ENCODE assay signal across 21 cellular contexts in the genomic region with DNA sequence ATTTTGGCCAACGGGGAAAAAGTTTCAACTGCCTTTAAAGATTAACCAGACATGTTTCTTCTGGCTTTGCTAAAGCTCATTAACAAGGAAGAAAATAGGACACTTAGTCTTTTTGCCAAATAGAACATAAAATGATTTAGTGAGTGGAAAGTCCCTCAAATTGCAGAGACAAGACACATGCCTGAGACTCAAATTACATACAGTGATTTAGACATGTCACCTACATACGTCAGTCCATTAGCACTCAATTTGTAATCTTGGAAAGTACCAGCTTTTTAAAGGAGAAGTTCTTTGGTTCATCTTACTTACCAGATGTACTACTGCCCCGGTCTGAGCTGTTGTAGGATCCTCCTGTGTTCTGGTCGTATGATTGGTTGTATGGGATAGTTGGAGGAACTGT.
DNase-seq lines count a peak whose midpoint lies in the region; ATAC-seq and TF ChIP-seq lines count a peak whose summit lies in the region.
"Had no signal": no experiment of that assay in that cellular context is flagged by ENCODE, and none has a peak within 500 bp of the region (broad histone marks: within the 10 kb centered on the region; RNA-seq: fewer than 3 reads in every experiment).

No MANE protein-coding gene starts in this region.

- WGBS in GM23248 (ENCODE audit: low coverage in 1 of 2, low lambda C conversion rate in 2 of 2, missing lambda C conversion rate in 2 of 2), 2 experiments = 45 to 47% methylated on average over 4 of the region's 4 CpGs
- 27 to 43% methylated on average over 4 of the region's 4 CpGs for WGBS in body of pancreas, 2 donors
- WGBS in suprapubic skin = 36% methylated on average over 4 of the region's 4 CpGs

- no peaks in the 10 kb centered on the region for H3K36me3 Mint-ChIP-seq in CD8-positive, alpha-beta memory T cell
- H3K36me3 Mint-ChIP-seq: activated naive CD8-positive, alpha-beta T cell treated with anti-CD3 and anti-CD28 coated beads for 36 hours had no signal

- TF ChIP-seq EP300 in suprapubic skin (IDR thresholded peaks at IDR 0.05) = no peak

- no peaks in the 10 kb centered on the region for H3K27me3 ChIP-seq in GM23248 (replicated peaks; ENCODE audit: insufficient read depth)
- no peaks in the 10 kb centered on the region for H3K27me3 ChIP-seq in body of pancreas
- H3K27me3 ChIP-seq in suprapubic skin = no peaks in the 10 kb centered on the region
- no peaks in the 10 kb centered on the region for H3K27me3 ChIP-seq in CD8-positive, alpha-beta memory T cell (ENCODE audit: insufficient read depth, low read length, poor library complexity, severe bottlenecking)
- H3K27me3 ChIP-seq: BLaER1, heart left ventricle had no signal

- H3K27ac ChIP-seq in GM23248 (no peak overlapping the region), body of pancreas (peak overlapping the region in 2 of 4 donors; percentile 19 to 63), suprapubic skin (peak overlapping the region; percentile 58)
- H3K27ac ChIP-seq in CD8-positive, alpha-beta memory T cell (ENCODE audit: low read depth, low read length) = no peak overlapping the region
- H3K27ac ChIP-seq: BLaER1, heart left ventricle, thoracic aorta had no signal

- H3K9ac ChIP-seq in GM23248 = no peak overlapping the region
- H3K9ac ChIP-seq: BLaER1 had no signal

- no peaks in the 10 kb centered on the region for H3K9me2 ChIP-seq in GM23248 (ENCODE audit: insufficient read depth)

- H4K20me1 ChIP-seq in GM23248 (ENCODE audit: insufficient read depth) = no peaks in the 10 kb centered on the region
- H4K20me1 ChIP-seq: BLaER1 had no signal

- no peaks in the 10 kb centered on the region for H3F3A ChIP-seq in GM23248 (ENCODE audit: insufficient read depth)

- intact Hi-C loops in body of pancreas (cut with DNase I) = no loop called here

- no peak overlapping the region for H2AFZ ChIP-seq in GM23248

- TF ChIP-seq POLR2A in body of pancreas (IDR thresholded peaks at IDR 0.05) (no peak), suprapubic skin (IDR thresholded peaks at IDR 0.05) (no peak)

- POLR2A ChIA-PET in CD8-positive, alpha-beta memory T cell (lab: Charles Lee) = no interaction called here

- peaks cover 0 to 18% (median 1%) of the 10 kb centered on the region in 5 donors for H3K9me3 Mint-ChIP-seq in CD8-positive, alpha-beta memory T cell
- H3K9me3 Mint-ChIP-seq: activated naive CD8-positive, alpha-beta T cell treated with anti-CD3 and anti-CD28 coated beads for 36 hours; endodermal cell; HFFc6 had no signal

- H3K4me1 Mint-ChIP-seq in CD8-positive, alpha-beta memory T cell = no peaks in the 10 kb centered on the region
- H3K4me1 Mint-ChIP-seq: activated naive CD8-positive, alpha-beta T cell treated with anti-CD3 and anti-CD28 coated beads for 36 hours; endodermal cell had no signal

- H3K4me1 ChIP-seq in GM23248 (ENCODE audit: insufficient read depth) (no peaks in the 10 kb centered on the region), body of pancreas (peaks cover 5% of the 10 kb centered on the region), suprapubic skin (peaks cover 10% of the 10 kb centered on the region)
- H3K4me1 ChIP-seq in CD8-positive, alpha-beta memory T cell (ENCODE audit: insufficient read depth, low read length) = no peaks in the 10 kb centered on the region
- H3K4me1 ChIP-seq: BLaER1, heart left ventricle had no signal

- DNase-seq in GM23248 (peak; percentile 2), body of pancreas (no peak), iris pigment epithelial cell (ENCODE audit: low read depth) (peak; percentile 86), suprapubic skin (ENCODE audit: low spot score in 2 of 2) (no peak), iPS-NIHi11 (ENCODE audit: low spot score) (no peak), HuH-7 (ENCODE audit: low spot score) (no peak)
- DNase-seq in CD8-positive, alpha-beta memory T cell = no peak
- DNase-seq: activated CD4-positive, alpha-beta T cell treated with anti-CD3 and anti-CD28 coated beads, Interleukin-2, amount 50 U/mL, for 1 hour; activated naive CD8-positive, alpha-beta T cell treated with anti-CD3 and anti-CD28 coated beads for 36 hours; central memory CD4-positive, alpha-beta T cell; endodermal cell; heart left ventricle; HFFc6; mucosa of descending colon; NCI-H2171 treated with DMSO at 0.1 percent for 48 hours; NCI-H774; stimulated activated CD4-positive, alpha-beta T cell treated with anti-CD3 and anti-CD28 coated beads, Interleukin-4, amount 100 ng/mL, for 4 hours had no signal

- H3K4me3 Mint-ChIP-seq in CD8-positive, alpha-beta memory T cell = no peak overlapping the region
- H3K4me3 Mint-ChIP-seq: activated naive CD8-positive, alpha-beta T cell treated with anti-CD3 and anti-CD28 coated beads for 36 hours; endodermal cell; HFFc6 had no signal

- in situ Hi-C loops in GM23248 (cut with MboI) = no loop called here

- peaks cover 0 to 2% of the 10 kb centered on the region in 2 donors for H3K27me3 Mint-ChIP-seq in CD8-positive, alpha-beta memory T cell
- H3K27me3 Mint-ChIP-seq: activated naive CD8-positive, alpha-beta T cell treated with anti-CD3 and anti-CD28 coated beads for 36 hours had no signal

- TF ChIP-seq CTCF in body of pancreas (IDR thresholded peaks at IDR 0.05) (no peak), suprapubic skin (IDR thresholded peaks at IDR 0.05) (no peak)

- H3K4me3 ChIP-seq in GM23248 (no peak overlapping the region), body of pancreas (no peak overlapping the region), suprapubic skin (no peak overlapping the region)
- no peak overlapping the region for H3K4me3 ChIP-seq in CD8-positive, alpha-beta memory T cell (ENCODE audit: low read length)
- H3K4me3 ChIP-seq: BLaER1, heart left ventricle, mucosa of descending colon, thoracic aorta had no signal

- H3K4me2 ChIP-seq in GM23248 (ENCODE audit: unreplicated experiment) = no peak overlapping the region
- H3K4me2 ChIP-seq: BLaER1 had no signal

- peaks cover 10% of the 10 kb centered on the region; the same call in 1 of the 2 replicates for H3K36me3 ChIP-seq in GM23248 (ENCODE audit: low read depth)
- H3K36me3 ChIP-seq in body of pancreas (replicated peaks in 1 of 2; ENCODE audit: insufficient read depth in 1 of 2, low read depth in 2 of 2) = no peaks in the 10 kb centered on the region
- peaks cover 13% of the 10 kb centered on the region for H3K36me3 ChIP-seq in suprapubic skin
- no peaks in the 10 kb centered on the region for H3K36me3 ChIP-seq in CD8-positive, alpha-beta memory T cell (ENCODE audit: insufficient read depth, low read length)

- H3K79me2 ChIP-seq in GM23248 (ENCODE audit: insufficient read depth) = no peaks in the 10 kb centered on the region

- CTCF ChIA-PET in CD8-positive, alpha-beta memory T cell (lab: Charles Lee) = no interaction called here

- H3K9me3 ChIP-seq in GM23248 (ENCODE audit: low read depth) (no peaks in the 10 kb centered on the region), body of pancreas (no peaks in the 10 kb centered on the region), suprapubic skin (no peaks in the 10 kb centered on the region)
- H3K9me3 ChIP-seq in CD8-positive, alpha-beta memory T cell (ENCODE audit: low read length) = no peaks in the 10 kb centered on the region
- H3K9me3 ChIP-seq: BLaER1, heart left ventricle, mucosa of descending colon, thoracic aorta had no signal

- no peak overlapping the region for H3K27ac Mint-ChIP-seq in CD8-positive, alpha-beta memory T cell
- H3K27ac Mint-ChIP-seq: activated naive CD8-positive, alpha-beta T cell treated with anti-CD3 and anti-CD28 coated beads for 36 hours; endodermal cell; HFFc6 had no signal

- peak; percentile 64 for ATAC-seq in body of pancreas
- ATAC-seq: mucosa of descending colon, Panc1, SK-N-SH treated with all-trans-retinoic acid at 6 μM for 48 hours had no signal

Comparison
In these comparisons a context has a peak if more than half of its experiments do, and no peak if none do; other contexts are left out.
1. DNase-seq: peak in GM23248 (single experiment) and iris pigment epithelial cell (single experiment); none in body of pancreas (0 of 4), suprapubic skin (0 of 2), iPS-NIHi11 (single experiment), HuH-7 (single experiment) and CD8-positive, alpha-beta memory T cell (0 of 5).